8 cellular contexts compared by ENCODE assay signal in the genomic region with DNA sequence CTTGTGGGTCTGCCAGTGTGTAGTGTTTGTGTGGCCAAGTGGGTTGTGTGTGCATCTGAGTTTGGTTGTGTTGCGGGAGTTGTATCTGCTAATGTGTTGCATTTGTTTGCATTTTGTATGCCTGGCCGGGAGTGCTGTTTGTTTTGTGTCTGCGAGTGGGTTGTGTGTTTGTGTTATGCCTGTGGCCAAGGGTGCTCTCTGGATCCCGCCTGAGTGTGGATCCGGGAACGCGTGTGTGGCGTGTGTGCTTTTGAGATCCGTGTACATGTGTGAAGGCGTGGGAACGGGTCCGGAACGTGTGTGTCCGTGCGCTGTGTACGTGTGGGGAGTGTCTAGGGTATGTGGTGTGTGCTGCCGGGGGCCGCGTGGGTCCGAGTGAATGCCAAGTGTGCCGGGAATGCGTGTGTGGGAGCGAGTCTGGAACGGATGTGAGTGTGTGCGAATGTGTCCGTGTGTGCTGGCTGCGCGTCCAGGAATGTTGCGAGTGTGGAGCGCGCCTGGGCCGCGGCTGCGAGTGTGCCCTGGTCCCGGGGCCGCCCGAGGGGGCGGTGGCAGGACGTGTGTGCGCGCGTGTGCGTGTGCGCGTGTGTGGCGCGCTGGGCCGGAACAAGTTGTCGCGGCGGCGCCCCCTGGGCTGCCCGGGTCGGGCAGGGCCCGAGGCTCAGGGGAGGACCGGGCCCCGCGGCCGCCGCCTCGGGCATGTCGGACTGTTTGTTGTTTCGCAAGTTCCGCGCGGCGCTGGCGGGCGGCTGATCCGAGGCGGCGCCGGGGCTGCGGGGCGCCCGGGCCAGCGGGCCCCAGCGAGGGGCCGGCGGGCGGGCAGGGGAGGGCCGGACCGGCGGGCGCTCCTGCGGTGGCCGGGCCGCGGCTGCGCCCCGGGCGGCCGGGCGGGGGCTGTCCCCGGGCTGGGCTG. TPM values are rescaled to one million over a fixed set of nuclear protein-coding genes. Genes with fewer than 3 reads are reported as not detected.
DNase-seq lines count a peak whose midpoint lies in the region; ATAC-seq and TF ChIP-seq lines count a peak whose summit lies in the region.

No MANE protein-coding gene starts in this region.

- H3K4me3 ChIP-seq in RWPE2 (ENCODE audit: severe bottlenecking) (peak overlapping the region; percentile 87), liver (ENCODE audit: low read depth in 1 of 3, low read length in 3 of 3) (peak overlapping the region; percentile 64 to 96 (median 71)), suprapubic skin (peak overlapping the region; percentile 71)

- TF ChIP-seq EP300 in suprapubic skin (IDR thresholded peaks at IDR 0.05) = no peak

- intact Hi-C loops in dendritic cell treated with granulocyte-macrophage colony-stimulating factor and Interleukin-4, amounts not matched to agents 40 ng/mL and 50 ng/mL, for 4 days (cut with micrococcal nuclease) = loop anchor here (5.0 to 10.0 kb wide), 3 partner anchors 1145 to 1678 kb away; no protein-coding TSS in a partner anchor

- peak overlapping the region; percentile 6 for H3K27ac Mint-ChIP-seq in dendritic cell treated with granulocyte-macrophage colony-stimulating factor and Interleukin-4, amounts not matched to agents 40 ng/mL and 50 ng/mL, for 4 days

- peak overlapping the region; percentile 79 for H3K4me3 Mint-ChIP-seq in dendritic cell treated with granulocyte-macrophage colony-stimulating factor and Interleukin-4, amounts not matched to agents 40 ng/mL and 50 ng/mL, for 4 days

- H3K4me1 Mint-ChIP-seq in dendritic cell treated with granulocyte-macrophage colony-stimulating factor and Interleukin-4, amounts not matched to agents 40 ng/mL and 50 ng/mL, for 4 days (ENCODE audit: low read depth) = peaks cover 21% of the 10 kb centered on the region

- ATAC-seq in RWPE2 (ENCODE audit: low read depth) = peak; percentile 22
- ATAC-seq in GM19463 (IDR thresholded peaks at IDR 0.05; ENCODE audit: unreplicated experiment) = no peak

- DNase-seq in NOMO-1 (lab: John Stamatoyannopoulos, UW; ENCODE audit: unreplicated experiment in 2 of 2) (peak; percentile 15 to 45), NOMO-1 treated with DMSO at 0.1 percent for 48 hours (lab: John Stamatoyannopoulos, UW; ENCODE audit: unreplicated experiment) (no peak), RWPE2 (ENCODE audit: low spot score) (no peak), suprapubic skin (ENCODE audit: low spot score in 2 of 2) (peak in 1 of 2 donors; percentile 69)
- DNase-seq in activated CD4-positive, CD25-positive, alpha-beta regulatory T cell (lab: John Stamatoyannopoulos, UW) = no peak

- TF ChIP-seq RAD21 in liver (IDR thresholded peaks at IDR 0.05) = no peak

- H3K9me3 Mint-ChIP-seq in dendritic cell treated with granulocyte-macrophage colony-stimulating factor and Interleukin-4, amounts not matched to agents 40 ng/mL and 50 ng/mL, for 4 days = no peaks in the 10 kb centered on the region

- no peaks in the 10 kb centered on the region for H3K9me3 ChIP-seq in RWPE2 (ENCODE audit: severe bottlenecking)
- no peaks in the 10 kb centered on the region for H3K9me3 ChIP-seq in liver (ENCODE audit: control insufficient read depth in 4 of 4, low read length in 3 of 4)
- no peaks in the 10 kb centered on the region for H3K9me3 ChIP-seq in suprapubic skin

- H3K4me1 ChIP-seq in RWPE2 (ENCODE audit: insufficient read depth, poor library complexity, severe bottlenecking) = peaks cover 15% of the 10 kb centered on the region
- H3K4me1 ChIP-seq in liver (ENCODE audit: control insufficient read depth in 4 of 4, insufficient read depth in 4 of 4, low read length in 3 of 4) = peaks cover 6 to 27% (median 17%) of the 10 kb centered on the region in 4 donors
- peaks cover 28% of the 10 kb centered on the region for H3K4me1 ChIP-seq in suprapubic skin

- H3K9ac ChIP-seq in liver (ENCODE audit: low read depth in 1 of 2, low read length in 2 of 2) = peak overlapping the region; percentile 6 to 89

- H3K27me3 Mint-ChIP-seq in dendritic cell treated with granulocyte-macrophage colony-stimulating factor and Interleukin-4, amounts not matched to agents 40 ng/mL and 50 ng/mL, for 4 days = peaks cover 73% of the 10 kb centered on the region

- H3K27me3 ChIP-seq in RWPE2 (ENCODE audit: insufficient read depth, poor library complexity, severe bottlenecking) (no peaks in the 10 kb centered on the region), liver (ENCODE audit: control insufficient read depth in 4 of 4, insufficient read depth in 4 of 4, low read length in 3 of 4) (no peaks in the 10 kb centered on the region), suprapubic skin (peaks cover 14% of the 10 kb centered on the region)

- WGBS in liver = under 1% methylated on average over 95 of the region's 95 CpGs
- whole genome bisulfite sequencing in suprapubic skin = under 1% methylated on average over 45 of the region's 95 CpGs

- H3K27ac ChIP-seq in RWPE2 (ENCODE audit: poor library complexity, severe bottlenecking) (peak overlapping the region; percentile 76), liver (ENCODE audit: low read depth in 1 of 2, low read length in 2 of 2) (peak overlapping the region; percentile 73 to 83), suprapubic skin (peak overlapping the region; percentile 76)

- no peaks in the 10 kb centered on the region for H3K36me3 Mint-ChIP-seq in dendritic cell treated with granulocyte-macrophage colony-stimulating factor and Interleukin-4, amounts not matched to agents 40 ng/mL and 50 ng/mL, for 4 days (ENCODE audit: low read depth)

- H3K36me3 ChIP-seq in RWPE2 (ENCODE audit: low read depth) = no peaks in the 10 kb centered on the region
- H3K36me3 ChIP-seq in liver (ENCODE audit: control insufficient read depth in 4 of 4, insufficient read depth in 3 of 4, low read depth in 1 of 4, low read length in 3 of 4) = no peaks in the 10 kb centered on the region
- H3K36me3 ChIP-seq in suprapubic skin = no peaks in the 10 kb centered on the region

- peak in 1 of 2 donors; percentile 15 for TF ChIP-seq POLR2A in suprapubic skin (IDR thresholded peaks at IDR 0.05)

- TF ChIP-seq CTCF in RWPE2 (IDR thresholded peaks at IDR 0.05; ENCODE audit: poor library complexity, severe bottlenecking) (no peak), liver (IDR thresholded peaks at IDR 0.05; ENCODE audit: low read depth, low read length, missing input control) (no peak), suprapubic skin (IDR thresholded peaks at IDR 0.05) (no peak)

TF ChIP-seq in liver, 16 proteins besides CTCF, POLR2A, EP300 and RAD21:
- TF ChIP-seq TAF1 (conservative IDR thresholded peaks at IDR 0.05) = no peak
- TF ChIP-seq, protein P1, sequence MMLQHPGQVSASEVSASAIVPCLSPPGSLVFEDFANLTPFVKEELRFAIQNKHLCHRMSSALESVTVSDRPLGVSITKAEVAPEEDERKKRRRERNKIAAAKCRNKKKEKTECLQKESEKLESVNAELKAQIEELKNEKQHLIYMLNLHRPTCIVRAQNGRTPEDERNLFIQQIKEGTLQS (IDR thresholded peaks at IDR 0.05) = no peak
- no peak for TF ChIP-seq FOXA1 (IDR thresholded peaks at IDR 0.05)
- TF ChIP-seq, protein P2, sequence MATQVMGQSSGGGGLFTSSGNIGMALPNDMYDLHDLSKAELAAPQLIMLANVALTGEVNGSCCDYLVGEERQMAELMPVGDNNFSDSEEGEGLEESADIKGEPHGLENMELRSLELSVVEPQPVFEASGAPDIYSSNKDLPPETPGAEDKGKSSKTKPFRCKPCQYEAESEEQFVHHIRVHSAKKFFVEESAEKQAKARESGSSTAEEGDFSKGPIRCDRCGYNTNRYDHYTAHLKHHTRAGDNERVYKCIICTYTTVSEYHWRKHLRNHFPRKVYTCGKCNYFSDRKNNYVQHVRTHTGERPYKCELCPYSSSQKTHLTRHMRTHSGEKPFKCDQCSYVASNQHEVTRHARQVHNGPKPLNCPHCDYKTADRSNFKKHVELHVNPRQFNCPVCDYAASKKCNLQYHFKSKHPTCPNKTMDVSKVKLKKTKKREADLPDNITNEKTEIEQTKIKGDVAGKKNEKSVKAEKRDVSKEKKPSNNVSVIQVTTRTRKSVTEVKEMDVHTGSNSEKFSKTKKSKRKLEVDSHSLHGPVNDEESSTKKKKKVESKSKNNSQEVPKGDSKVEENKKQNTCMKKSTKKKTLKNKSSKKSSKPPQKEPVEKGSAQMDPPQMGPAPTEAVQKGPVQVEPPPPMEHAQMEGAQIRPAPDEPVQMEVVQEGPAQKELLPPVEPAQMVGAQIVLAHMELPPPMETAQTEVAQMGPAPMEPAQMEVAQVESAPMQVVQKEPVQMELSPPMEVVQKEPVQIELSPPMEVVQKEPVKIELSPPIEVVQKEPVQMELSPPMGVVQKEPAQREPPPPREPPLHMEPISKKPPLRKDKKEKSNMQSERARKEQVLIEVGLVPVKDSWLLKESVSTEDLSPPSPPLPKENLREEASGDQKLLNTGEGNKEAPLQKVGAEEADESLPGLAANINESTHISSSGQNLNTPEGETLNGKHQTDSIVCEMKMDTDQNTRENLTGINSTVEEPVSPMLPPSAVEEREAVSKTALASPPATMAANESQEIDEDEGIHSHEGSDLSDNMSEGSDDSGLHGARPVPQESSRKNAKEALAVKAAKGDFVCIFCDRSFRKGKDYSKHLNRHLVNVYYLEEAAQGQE (IDR thresholded peaks at IDR 0.05) = no peak
- TF ChIP-seq RXRA (IDR thresholded peaks at IDR 0.05) = no peak
- no peak for TF ChIP-seq YY1 (IDR thresholded peaks at IDR 0.05)
- TF ChIP-seq, protein P3, sequence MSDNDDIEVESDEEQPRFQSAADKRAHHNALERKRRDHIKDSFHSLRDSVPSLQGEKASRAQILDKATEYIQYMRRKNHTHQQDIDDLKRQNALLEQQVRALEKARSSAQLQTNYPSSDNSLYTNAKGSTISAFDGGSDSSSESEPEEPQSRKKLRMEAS (IDR thresholded peaks at IDR 0.05) = no peak
- no peak for TF ChIP-seq GABPA (IDR thresholded peaks at IDR 0.05 in 1 of 2, conservative IDR thresholded peaks at IDR 0.05 in 1 of 2)

RNA-seq across cellular contexts. Expression of a gene that starts 0.9 kb away (rescaled TPM):
- total RNA-seq in liver = 10 to 100 TPM in 1 of 2 donors, 1 to 10 TPM in 1; 4.6 to 15.1 TPM
- 1 to 10 TPM; 1.6 to 7.4 TPM for polyA plus RNA-seq in liver
- 10 to 100 TPM; 15.0 to 46.7 (median 29.0) TPM for total RNA-seq in suprapubic skin

RNA-seq across cellular contexts. Expression of a gene that starts 6.5 kb away (rescaled TPM):
- total RNA-seq in liver = 10 to 100 TPM in 1 of 2 donors, 1 to 10 TPM in 1; 7.5 to 13.6 TPM
- polyA plus RNA-seq in liver = 10 to 100 TPM; 12.9 to 19.9 TPM
- total RNA-seq in suprapubic skin = 10 to 100 TPM; 23.1 to 39.3 (median 33.6) TPM

RNA-seq across cellular contexts. Expression of a gene that starts 55.5 kb away (rescaled TPM):
- total RNA-seq in liver (10 to 100 TPM; 26.3 to 45.8 TPM), suprapubic skin (10 to 100 TPM; 45.7 to 86.1 (median 60.5) TPM)
- 10 to 100 TPM; 24.0 to 34.1 TPM for polyA plus RNA-seq in liver

Comparison
In these comparisons a context has a peak if more than half of its experiments do, and no peak if none do; other contexts are left out.
1. DNase-seq: peak in NOMO-1 (2 of 2); none in NOMO-1 treated with DMSO at 0.1 percent for 48 hours (single experiment), RWPE2 (single experiment) and activated CD4-positive, CD25-positive, alpha-beta regulatory T cell (0 of 4).
2. Peak in every context shown above with its lines, with median percentiles within 50 percentile points of each other: H3K27ac ChIP-seq and H3K4me3 ChIP-seq.